Comparison of ENCODE assay signal across 8 cellular contexts in the genomic region with DNA sequence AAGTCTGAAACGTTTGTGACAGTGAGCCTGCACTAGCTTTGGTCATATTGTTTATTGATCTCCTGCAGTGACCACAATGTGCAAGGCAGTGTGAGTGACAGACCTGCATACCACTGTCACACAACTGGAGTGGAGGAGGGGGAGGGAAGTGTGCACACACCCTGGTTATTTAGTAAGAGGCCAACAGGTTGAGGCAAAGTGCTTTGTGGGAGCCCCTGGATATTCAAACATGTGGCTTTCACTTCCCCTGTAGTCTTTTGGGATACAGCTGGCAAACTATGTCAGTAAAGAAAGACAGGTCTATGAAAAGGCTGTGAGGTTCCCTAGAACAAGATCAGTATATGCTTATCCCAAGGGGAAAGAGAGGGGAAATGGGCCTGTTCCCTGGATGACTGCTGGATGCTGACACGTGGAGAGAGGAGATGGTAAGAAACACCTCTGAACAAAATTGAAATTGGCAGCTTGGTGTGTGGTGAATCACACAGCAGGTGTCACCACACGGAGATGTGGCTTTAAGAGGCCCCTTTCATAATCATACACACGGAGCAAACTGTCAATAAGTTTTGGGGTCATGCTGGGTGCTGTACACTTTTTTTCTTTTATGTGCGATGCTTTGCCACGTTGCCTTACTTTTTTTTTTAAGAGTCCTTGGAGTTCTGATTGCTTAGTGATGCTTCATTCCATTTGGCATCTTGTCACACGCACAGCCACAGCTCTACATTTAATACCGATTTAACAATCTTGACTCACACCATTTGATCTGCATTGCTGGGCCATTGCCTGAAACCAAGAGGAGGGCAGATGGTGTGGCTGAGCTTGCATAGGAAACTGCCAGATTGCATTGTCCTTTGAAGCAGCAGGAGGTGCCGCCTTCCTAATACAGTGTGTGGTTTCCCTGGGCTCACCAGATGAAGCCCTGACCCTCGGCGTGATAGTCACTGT. TPM values are rescaled to one million over a fixed set of nuclear protein-coding genes. Genes with fewer than 3 reads are reported as not detected.
DNase-seq lines count a peak whose midpoint lies in the region; ATAC-seq and TF ChIP-seq lines count a peak whose summit lies in the region.

No MANE protein-coding gene starts in this region.

- POLR2A ChIA-PET in RWPE1 (lab: Yijun Ruan, JAX; ENCODE audit: low non-redundant PET), result no interaction called here

- no peaks in the 10 kb centered on the region for H3K9me3 Mint-ChIP-seq in central memory CD8-positive, alpha-beta T cell

- H3K4me3 Mint-ChIP-seq in central memory CD8-positive, alpha-beta T cell, result no peak overlapping the region

- peaks cover 20% of the 10 kb centered on the region for H3K4me1 Mint-ChIP-seq in central memory CD8-positive, alpha-beta T cell

- CTCF ChIA-PET in RWPE1 (lab: Yijun Ruan, JAX), result interaction anchor here (0.6 to 0.7 kb wide), 2 partner anchors 12 to 1746 kb away, joined by 3 to 6 read pairs; no protein-coding TSS in a partner anchor

- DNase-seq in EL, result peak; percentile 86
- DNase-seq in NCI-H1694 treated with DMSO at 0.1 percent for 48 hours (lab: John Stamatoyannopoulos, UW), result peak; percentile 92
- no peak for DNase-seq in central memory CD8-positive, alpha-beta T cell (ENCODE audit: low spot score in 2 of 2)
- no peak for DNase-seq in DMS79 (lab: John Stamatoyannopoulos, UW)
- DNase-seq in mucosa of gallbladder (ENCODE audit: low spot score), result no peak
- no peak for DNase-seq in stimulated activated CD4-positive, alpha-beta T cell treated with anti-CD3 and anti-CD28 coated beads, Interleukin-2, amount 100 ng/mL, for 48 hours
- DNase-seq in RWPE1 (ENCODE audit: low spot score), result no peak

- no peaks in the 10 kb centered on the region for H3K27me3 Mint-ChIP-seq in central memory CD8-positive, alpha-beta T cell

- H3K36me3 Mint-ChIP-seq in central memory CD8-positive, alpha-beta T cell (ENCODE audit: insufficient read depth), result peaks cover 5% of the 10 kb centered on the region

- peak; percentile 72 for ATAC-seq in GM21390 (IDR thresholded peaks at IDR 0.05; ENCODE audit: unreplicated experiment)
- peak; percentile 73 for ATAC-seq in central memory CD8-positive, alpha-beta T cell (replicated peaks; ENCODE audit: extremely low read depth, poor library complexity, severe bottlenecking)

- peak overlapping the region; percentile 19 for H3K27ac Mint-ChIP-seq in central memory CD8-positive, alpha-beta T cell (ENCODE audit: low read depth)

- no peak overlapping the region for H3K27ac ChIP-seq in RWPE1

- no peak for TF ChIP-seq CTCF in RWPE1 (conservative IDR thresholded peaks at IDR 0.05; ENCODE audit: low read depth)

RNA-seq across cellular contexts. Expression of gene OSBP2, which starts 11.3 kb away (rescaled TPM):
- 10.4 TPM for total RNA-seq in mucosa of gallbladder

RNA-seq across cellular contexts. Expression of gene DUSP18, which starts 38.3 kb away (rescaled TPM):
- 24.2 TPM for total RNA-seq in mucosa of gallbladder

Comparison
In these comparisons a context has a peak if more than half of its experiments do, and no peak if none do; other contexts are left out.
1. DNase-seq: peak in EL (single experiment) and NCI-H1694 treated with DMSO at 0.1 percent for 48 hours (single experiment); none in central memory CD8-positive, alpha-beta T cell (0 of 2), DMS79 (single experiment), mucosa of gallbladder (single experiment), stimulated activated CD4-positive, alpha-beta T cell treated with anti-CD3 and anti-CD28 coated beads, Interleukin-2, amount 100 ng/mL, for 48 hours (0 of 2) and RWPE1 (single experiment).